In the genomic region with DNA sequence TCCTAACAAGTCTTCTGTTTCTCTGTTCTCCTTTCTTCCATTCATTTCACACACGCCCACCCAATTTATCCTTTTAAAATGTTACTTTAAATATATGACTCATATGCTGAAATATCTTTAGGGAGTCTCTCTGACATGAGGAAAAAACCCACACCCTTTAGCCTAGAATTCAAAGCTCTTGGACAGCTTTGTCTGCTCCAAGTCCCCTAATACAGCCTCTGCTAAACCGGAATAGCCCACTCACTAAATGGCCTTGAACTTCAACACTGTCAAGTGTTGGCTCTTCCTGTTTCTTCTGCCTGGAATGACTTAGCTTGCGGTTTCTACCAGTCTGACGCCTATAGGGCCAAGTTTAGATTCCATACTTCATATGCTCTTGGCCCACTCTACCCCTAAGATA, we compare ENCODE assay signal across 1 cellular context.
TF ChIP-seq lines count a peak whose summit lies in the region.

No MANE protein-coding gene starts in this region.

TF ChIP-seq in GM12878, 131 proteins besides CTCF, POLR2A, EP300 and RAD21 (continued from another document):
- TF ChIP-seq MTA3 (IDR thresholded peaks at IDR 0.05; ENCODE audit: borderline replicate concordance, low read length) (no peak), ZNF384 (IDR thresholded peaks at IDR 0.05; ENCODE audit: borderline replicate concordance, low read depth, low read length) (no peak), IKZF1 (conservative IDR thresholded peaks at IDR 0.05) (0 out of 2 replicates have a peak, but pooled peaks have one; percentile 25), NBN (IDR thresholded peaks at IDR 0.05) (no peak), SMAD5 (IDR thresholded peaks at IDR 0.05; ENCODE audit: low read depth) (no peak), SPI1 (IDR thresholded peaks at IDR 0.05; ENCODE audit: borderline replicate concordance, insufficient read depth, low read depth, low read length) (peak; percentile 68; the same call in 1 of the 2 replicates)
- TF ChIP-seq, protein P1, sequence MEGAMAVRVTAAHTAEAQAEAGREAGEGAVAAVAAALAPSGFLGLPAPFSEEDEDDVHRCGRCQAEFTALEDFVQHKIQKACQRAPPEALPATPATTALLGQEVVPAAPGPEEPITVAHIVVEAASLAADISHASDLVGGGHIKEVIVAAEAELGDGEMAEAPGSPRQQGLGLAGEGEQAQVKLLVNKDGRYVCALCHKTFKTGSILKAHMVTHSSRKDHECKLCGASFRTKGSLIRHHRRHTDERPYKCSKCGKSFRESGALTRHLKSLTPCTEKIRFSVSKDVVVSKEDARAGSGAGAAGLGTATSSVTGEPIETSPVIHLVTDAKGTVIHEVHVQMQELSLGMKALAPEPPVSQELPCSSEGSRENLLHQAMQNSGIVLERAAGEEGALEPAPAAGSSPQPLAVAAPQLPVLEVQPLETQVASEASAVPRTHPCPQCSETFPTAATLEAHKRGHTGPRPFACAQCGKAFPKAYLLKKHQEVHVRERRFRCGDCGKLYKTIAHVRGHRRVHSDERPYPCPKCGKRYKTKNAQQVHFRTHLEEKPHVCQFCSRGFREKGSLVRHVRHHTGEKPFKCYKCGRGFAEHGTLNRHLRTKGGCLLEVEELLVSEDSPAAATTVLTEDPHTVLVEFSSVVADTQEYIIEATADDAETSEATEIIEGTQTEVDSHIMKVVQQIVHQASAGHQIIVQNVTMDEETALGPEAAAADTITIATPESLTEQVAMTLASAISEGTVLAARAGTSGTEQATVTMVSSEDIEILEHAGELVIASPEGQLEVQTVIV (IDR thresholded peaks at IDR 0.05; ENCODE audit: borderline replicate concordance, partially characterized antibody), result no peak
- TF ChIP-seq, protein P2, sequence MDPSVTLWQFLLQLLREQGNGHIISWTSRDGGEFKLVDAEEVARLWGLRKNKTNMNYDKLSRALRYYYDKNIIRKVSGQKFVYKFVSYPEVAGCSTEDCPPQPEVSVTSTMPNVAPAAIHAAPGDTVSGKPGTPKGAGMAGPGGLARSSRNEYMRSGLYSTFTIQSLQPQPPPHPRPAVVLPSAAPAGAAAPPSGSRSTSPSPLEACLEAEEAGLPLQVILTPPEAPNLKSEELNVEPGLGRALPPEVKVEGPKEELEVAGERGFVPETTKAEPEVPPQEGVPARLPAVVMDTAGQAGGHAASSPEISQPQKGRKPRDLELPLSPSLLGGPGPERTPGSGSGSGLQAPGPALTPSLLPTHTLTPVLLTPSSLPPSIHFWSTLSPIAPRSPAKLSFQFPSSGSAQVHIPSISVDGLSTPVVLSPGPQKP (IDR thresholded peaks at IDR 0.05; ENCODE audit: low read depth, low read length), result no peak
